32 cellular contexts compared by ENCODE assay signal in genomic region chr10:127702201-127702600, GRCh38. TPM values are rescaled to one million over a fixed set of nuclear protein-coding genes. Genes with fewer than 3 reads are reported as not detected.
"Had no signal": no experiment of that assay in that cellular context is flagged by ENCODE, and none has a peak within 500 bp of the region (broad histone marks: within the 10 kb centered on the region; RNA-seq: fewer than 3 reads in every experiment).

No MANE protein-coding gene starts in this region.

- H3K27ac ChIP-seq: epithelial cell of prostate, gastrocnemius medialis, ovary, psoas muscle, skin epidermis, spleen, testis, tibial artery had no signal

- H3K4me1 Mint-ChIP-seq: endodermal cell; memory B cell; natural killer cell; stimulated activated memory B cell treated with anti-CD40 and anti-IgM and Interleukin-4, amounts not matched to agents 10 μg/mL and 1 μg/mL and 100 μg/mL, for 72 hours had no signal

- H3K4me3 Mint-ChIP-seq: dendritic cell treated with granulocyte-macrophage colony-stimulating factor and Interleukin-4, amounts not matched to agents 40 ng/mL and 50 ng/mL, for 4 days; endodermal cell; memory B cell; natural killer cell; stimulated activated memory B cell treated with anti-CD40 and anti-IgM and Interleukin-4, amounts not matched to agents 10 μg/mL and 1 μg/mL and 100 μg/mL, for 72 hours; type B pancreatic cell had no signal

- ATAC-seq: esophagus mucosa; gastrocnemius medialis; left lobe of liver; natural killer cell; psoas muscle; right cardiac atrium; stimulated activated memory B cell treated with anti-CD40 and anti-IgM and Interleukin-4, amounts not matched to agents 10 μg/mL and 1 μg/mL and 100 μg/mL, for 72 hours; stimulated activated naive CD8-positive, alpha-beta T cell treated with anti-CD3 and anti-CD28 coated beads, Interleukin-15, Interleukin-2, amounts not matched to agents 100 U/mL and 50 U/mL, for 24 hours had no signal

- H3K4me1 ChIP-seq: gastrocnemius medialis, psoas muscle, spleen, testis, tibial artery had no signal

- H3K36me3 ChIP-seq: gastrocnemius medialis, ovary, spleen, tibial artery had no signal

- H3K9me3 Mint-ChIP-seq: dendritic cell treated with granulocyte-macrophage colony-stimulating factor and Interleukin-4, amounts not matched to agents 40 ng/mL and 50 ng/mL, for 4 days; memory B cell; natural killer cell; type B pancreatic cell had no signal

- DNase-seq: effector CD8-positive, alpha-beta T cell; endodermal cell; foreskin fibroblast; gastrocnemius medialis; head of caudate nucleus; natural killer cell; occipital lobe; ovary; posterior cingulate gyrus; psoas muscle; right cardiac atrium; spleen; stimulated activated CD4-positive, alpha-beta T cell treated with anti-CD3 and anti-CD28 coated beads, Interleukin-4, amount 100 ng/mL, for 4 hours; stimulated activated naive CD8-positive, alpha-beta T cell treated with anti-CD3 and anti-CD28 coated beads, Interleukin-15, Interleukin-2, amounts not matched to agents 100 U/mL and 50 U/mL, for 24 hours; substantia nigra; testis; tibial artery had no signal

- H3K27ac Mint-ChIP-seq: dendritic cell treated with granulocyte-macrophage colony-stimulating factor and Interleukin-4, amounts not matched to agents 40 ng/mL and 50 ng/mL, for 4 days; endodermal cell; memory B cell; natural killer cell; stimulated activated memory B cell treated with anti-CD40 and anti-IgM and Interleukin-4, amounts not matched to agents 10 μg/mL and 1 μg/mL and 100 μg/mL, for 72 hours; type B pancreatic cell had no signal

- H3K27me3 ChIP-seq: gastrocnemius medialis, ovary, testis had no signal

- H3K4me3 ChIP-seq: gastrocnemius medialis, lung, ovary, psoas muscle, skin epidermis, spleen, testis, tibial artery had no signal

- H3K36me3 Mint-ChIP-seq: memory B cell; natural killer cell; stimulated activated memory B cell treated with anti-CD40 and anti-IgM and Interleukin-4, amounts not matched to agents 10 μg/mL and 1 μg/mL and 100 μg/mL, for 72 hours; type B pancreatic cell had no signal

RNA-seq across cellular contexts. Expression of gene FOXI2, which starts 34.8 kb away (rescaled TPM):
- total RNA-seq: glomerular endothelial cell, left lobe of liver, mononuclear cell, natural killer cell, occipital lobe, psoas muscle, renal cortical epithelial cell, urinary bladder had no signal
- polyA plus RNA-seq: keratinocyte, neural cell, right cardiac atrium had no signal
